21 cellular contexts compared by ENCODE assay signal in genomic region chr1:171426645-171427044, GRCh38.
"Had no signal": no experiment of that assay in that cellular context is flagged by ENCODE, and none has a peak within 500 bp of the region (broad histone marks: within the 10 kb centered on the region; RNA-seq: fewer than 3 reads in every experiment).

No MANE protein-coding gene starts in this region.

- H3K36me3 ChIP-seq: heart right ventricle, neutrophil, sigmoid colon, tibial nerve, upper lobe of right lung, vagina had no signal

- H3K27ac ChIP-seq: coronary artery, heart right ventricle, neutrophil, sigmoid colon, skin epidermis, testis, tibial nerve, upper lobe of right lung, vagina had no signal

- H3K4me3 ChIP-seq: coronary artery, heart right ventricle, sigmoid colon, skin epidermis, testis, tibial nerve, upper lobe of right lung, vagina had no signal

- DNase-seq: effector CD8-positive, alpha-beta T cell; heart right ventricle; islet precursor cell; mammary epithelial cell; naive thymus-derived CD4-positive, alpha-beta T cell; nephron progenitor cell; posterior cingulate gyrus; sigmoid colon; stimulated activated CD4-positive, alpha-beta T cell treated with anti-CD3 and anti-CD28 coated beads, Interleukin-2, amount 100 ng/mL, for 24 hours; stimulated activated CD4-positive, alpha-beta T cell treated with anti-CD3 and anti-CD28 coated beads, Interleukin-4, amount 100 ng/mL, for 4 hours; stimulated activated naive CD4-positive, alpha-beta T cell treated with Interleukin-2 at 50 U/mL for 16 hours; testis; upper lobe of right lung had no signal

- H3K9me3 ChIP-seq: neutrophil, testis, tibial nerve, upper lobe of right lung, vagina had no signal

- ATAC-seq: esophagus mucosa; heart right ventricle; left lobe of liver; naive thymus-derived CD4-positive, alpha-beta T cell; upper lobe of right lung had no signal

- H3K27me3 ChIP-seq: heart right ventricle, neutrophil, sigmoid colon, testis, tibial nerve, upper lobe of right lung, vagina had no signal

- FAIRE-seq: frontal cortex had no signal

- H3K4me1 ChIP-seq: sigmoid colon, upper lobe of right lung had no signal
